1 cellular context compared by ENCODE assay signal in the genomic region with DNA sequence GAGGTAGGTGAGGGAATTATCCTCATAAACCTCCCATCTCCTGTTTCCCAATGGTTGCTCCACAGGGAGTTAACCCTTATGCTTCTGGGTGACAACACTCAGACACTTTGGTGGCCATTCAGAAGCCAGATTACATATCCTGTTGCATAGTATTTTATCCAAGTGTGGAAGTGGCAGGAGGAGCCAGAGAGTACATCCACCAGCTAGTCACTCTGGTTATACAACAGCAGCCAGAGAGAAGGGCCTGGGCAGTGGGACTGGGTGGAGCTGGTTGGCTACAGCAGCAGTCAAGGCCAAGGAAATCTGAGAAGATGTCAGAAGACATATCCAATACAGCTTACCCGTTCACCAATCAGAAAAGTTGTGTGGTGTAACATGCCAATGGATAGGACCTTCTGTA.
TF ChIP-seq lines count a peak whose summit lies in the region.

No MANE protein-coding gene starts in this region.

TF ChIP-seq in GM23338, 12 proteins besides CTCF, POLR2A, EP300 and RAD21 (continued from another document):
- TF ChIP-seq ZNF462 (CRISPR knock-in tag; IDR thresholded peaks at IDR 0.05) (no peak), NANOG (IDR thresholded peaks at IDR 0.05; ENCODE audit: borderline replicate concordance) (no peak), CREB1 (CRISPR knock-in tag; IDR thresholded peaks at IDR 0.05; ENCODE audit: low read depth) (no peak), EZH2phosphoT487 (IDR thresholded peaks at IDR 0.05; ENCODE audit: unreplicated experiment) (no peak), ZNF114 (CRISPR knock-in tag; IDR thresholded peaks at IDR 0.05) (no peak), POLR2AphosphoS5 (IDR thresholded peaks at IDR 0.05; ENCODE audit: low read depth) (no peak), REST (IDR thresholded peaks at IDR 0.05; ENCODE audit: unreplicated experiment) (no peak)
